Comparison of ENCODE assay signal across 23 cellular contexts in the genomic region with DNA sequence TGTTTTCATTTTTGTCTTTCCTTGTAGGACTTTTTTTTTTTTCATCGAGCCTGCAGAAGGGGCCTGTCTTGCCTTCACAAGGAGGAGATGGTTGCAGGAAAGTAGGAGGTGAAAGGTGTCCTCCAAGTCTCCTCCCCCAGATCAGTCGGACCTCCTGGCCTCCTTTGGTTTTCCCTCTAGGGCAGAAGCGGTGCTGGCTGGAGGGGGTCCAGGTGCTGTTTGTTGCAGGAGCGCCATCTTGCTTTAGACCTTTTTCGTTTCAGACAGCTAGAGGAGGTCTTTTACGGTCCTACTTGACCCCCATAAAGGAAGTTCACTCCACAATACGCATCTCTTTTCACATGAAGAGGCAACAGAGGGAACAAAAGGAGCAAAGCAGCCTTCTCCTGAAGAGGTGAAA.
DNase-seq lines count a peak whose midpoint lies in the region; ATAC-seq and TF ChIP-seq lines count a peak whose summit lies in the region.
"Had no signal": no experiment of that assay in that cellular context is flagged by ENCODE, and none has a peak within 500 bp of the region (broad histone marks: within the 10 kb centered on the region; RNA-seq: fewer than 3 reads in every experiment).

No MANE protein-coding gene starts in this region.

- H3K9me3 ChIP-seq in skeletal muscle tissue (ENCODE audit: control insufficient read depth in 3 of 3, low read length in 3 of 3): no peaks in the 10 kb centered on the region
- H3K9me3 ChIP-seq: BLaER1 had no signal

- ATAC-seq in HG02973 (IDR thresholded peaks at IDR 0.05; ENCODE audit: unreplicated experiment): no peak
- ATAC-seq: GM23338 had no signal

- TF ChIP-seq CTCF in C4-2B (conservative IDR thresholded peaks at IDR 0.05): no peak
- no peak for TF ChIP-seq CTCF in coronary artery (IDR thresholded peaks at IDR 0.05)

- H3K4me1 ChIP-seq in skeletal muscle tissue (ENCODE audit: control insufficient read depth in 3 of 3, insufficient read depth in 3 of 3, low read length in 3 of 3): peaks cover 93 to 100% (median 97%) of the 10 kb centered on the region in 3 donors
- H3K4me1 ChIP-seq: BLaER1 had no signal

- DNase-seq in NCI-H2227 (lab: John Stamatoyannopoulos, UW; ENCODE audit: unreplicated experiment): peak; percentile 18
- no peak for DNase-seq in NCI-H2227 treated with DMSO at 0.1 percent for 48 hours (lab: John Stamatoyannopoulos, UW)
- no peak for DNase-seq in coronary artery (ENCODE audit: low spot score)
- no peak for DNase-seq in dedifferentiated amniotic fluid mesenchymal stem cell (ENCODE audit: extremely low spot score)
- DNase-seq in NCI-H226: no peak
- DNase-seq: CD4-positive, alpha-beta T cell; COR-L47; H9; HFFc6; NCI-H1048; NCI-H1436; NCI-H187; NCI-H2081 treated with DMSO at 0.1 percent for 48 hours; NCI-H69; RPMI8226; SHP77 had no signal

- peaks cover 5 to 9% (median 7%) of the 10 kb centered on the region in 3 donors for H3K36me3 ChIP-seq in skeletal muscle tissue (ENCODE audit: control insufficient read depth in 3 of 3, insufficient read depth in 3 of 3, low read length in 3 of 3)
- H3K36me3 ChIP-seq: BLaER1 had no signal

- peak overlapping the region in 1 of 3 donors; percentile 61 for H3K9ac ChIP-seq in skeletal muscle tissue (ENCODE audit: low read depth in 1 of 3, low read length in 3 of 3)
- H3K9ac ChIP-seq: BLaER1, KMS-11 had no signal

- H3K4me3 ChIP-seq in coronary artery (no peak overlapping the region), skeletal muscle tissue (ENCODE audit: low read length in 3 of 3) (no peak overlapping the region)
- H3K4me3 ChIP-seq: BLaER1, GM23338 had no signal

- no peaks in the 10 kb centered on the region for H3K27me3 ChIP-seq in skeletal muscle tissue (ENCODE audit: control insufficient read depth in 3 of 3, insufficient read depth in 3 of 3, low read length in 3 of 3)
- H3K27me3 ChIP-seq: BLaER1 had no signal

- peak overlapping the region; percentile 92; the same call in 1 of the 2 replicates for H3K27ac ChIP-seq in C4-2B
- H3K27ac ChIP-seq in coronary artery: peak overlapping the region; percentile 2 to 52
- peak overlapping the region; percentile 84 for H3K27ac ChIP-seq in skeletal muscle tissue (ENCODE audit: low read depth, low read length)
- H3K27ac ChIP-seq: BLaER1, HL-60, KMS-11 had no signal

Comparison
In these comparisons a context has a peak if more than half of its experiments do, and no peak if none do; other contexts are left out.
1. H3K27ac ChIP-seq: peak in every context shown above with its lines; median percentile 92 in C4-2B; 84 in skeletal muscle tissue; 27 in coronary artery.